Comparison of ENCODE assay signal across 21 cellular contexts in genomic region chr3:142644502-142644901, GRCh38.
"Had no signal": no experiment of that assay in that cellular context is flagged by ENCODE, and none has a peak within 500 bp of the region (broad histone marks: within the 10 kb centered on the region; RNA-seq: fewer than 3 reads in every experiment).

No MANE protein-coding gene starts in this region.

- DNase-seq: activated B cell treated with CpG ODN at 0.5 μM for 24 hours; activated CD4-positive, alpha-beta T cell treated with anti-CD3 and anti-CD28 coated beads for 1 hour; activated CD4-positive, alpha-beta T cell treated with anti-CD3 and anti-CD28 coated beads, Interleukin-2, amount 10 ng/mL, durations not matched to agents 24 days and 14 days; activated CD4-positive, alpha-beta T cell treated with anti-CD3 and anti-CD28 coated beads, Interleukin-2, amount 50 U/mL, for 48 hours; activated CD8-positive, alpha-beta memory T cell treated with anti-CD3 and anti-CD28 coated beads, Interleukin-2, amount 10 ng/mL, durations not matched to agents 7 days and 5 days; activated effector memory CD4-positive, alpha-beta T cell treated with Interleukin-2 at 50 U/mL for 16 hours; activated naive CD4-positive, alpha-beta T cell; activated naive CD8-positive, alpha-beta T cell treated with anti-CD3 and anti-CD28 coated beads, Interleukin-2, amount 50 U/mL, for 24 hours; activated T-cell treated with anti-CD3 and anti-CD28 coated beads, Interleukin-2, amount 50 U/mL, for 24 hours; amniotic stem cell; body of pancreas; KG1; NCI-H1092; NCI-H1417; NCI-H1930; NCI-H510A treated with DMSO at 0.1 percent for 48 hours; NCI-H69; SHP77 treated with DMSO at 0.1 percent for 48 hours; T-helper 2 cell; T1000 had no signal

- ATAC-seq: activated CD8-positive, alpha-beta memory T cell treated with anti-CD3 and anti-CD28 coated beads, Interleukin-2, amount 10 ng/mL, durations not matched to agents 7 days and 5 days; activated naive CD8-positive, alpha-beta T cell treated with anti-CD3 and anti-CD28 coated beads, Interleukin-2, amount 50 U/mL, for 24 hours; body of pancreas had no signal

- H3K36me3 ChIP-seq: ascending aorta had no signal

- H3K9me3 ChIP-seq: ascending aorta, body of pancreas had no signal

- H3K4me3 ChIP-seq: ascending aorta, body of pancreas had no signal

- H3K27me3 ChIP-seq: ascending aorta, body of pancreas had no signal

- H3K27ac ChIP-seq: ascending aorta had no signal

- H3K4me1 ChIP-seq: ascending aorta, body of pancreas had no signal
